ENCODE assay signal across 1 cellular context in the genomic region with DNA sequence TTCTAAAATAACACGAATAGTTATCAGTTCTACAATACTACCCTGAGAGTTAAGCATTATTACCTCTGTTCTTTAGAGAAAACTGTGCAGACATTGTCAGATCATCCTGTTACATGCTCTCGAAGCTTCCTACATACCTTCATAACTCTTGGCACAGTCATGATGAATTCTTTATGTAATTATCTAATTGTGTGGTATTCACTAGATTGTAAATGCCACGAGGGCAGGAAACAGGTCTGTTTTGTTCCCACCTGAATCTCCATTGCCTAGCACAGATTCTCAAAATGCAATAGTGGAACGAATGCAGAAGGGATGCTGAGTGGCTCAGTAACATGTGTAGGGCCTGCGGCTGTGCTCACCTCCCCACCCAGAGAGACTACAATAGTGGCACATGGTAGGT.
TF ChIP-seq lines count a peak whose summit lies in the region.

No MANE protein-coding gene starts in this region.

TF ChIP-seq in GM23338, 12 proteins besides CTCF, POLR2A, EP300 and RAD21 (continued from another document):
- TF ChIP-seq ZNF462 (CRISPR knock-in tag; IDR thresholded peaks at IDR 0.05) = no peak
- no peak for TF ChIP-seq ZNF331 (CRISPR knock-in tag; IDR thresholded peaks at IDR 0.05; ENCODE audit: low read depth)
- TF ChIP-seq NANOG (IDR thresholded peaks at IDR 0.05; ENCODE audit: borderline replicate concordance) = no peak
- TF ChIP-seq, protein P1, sequence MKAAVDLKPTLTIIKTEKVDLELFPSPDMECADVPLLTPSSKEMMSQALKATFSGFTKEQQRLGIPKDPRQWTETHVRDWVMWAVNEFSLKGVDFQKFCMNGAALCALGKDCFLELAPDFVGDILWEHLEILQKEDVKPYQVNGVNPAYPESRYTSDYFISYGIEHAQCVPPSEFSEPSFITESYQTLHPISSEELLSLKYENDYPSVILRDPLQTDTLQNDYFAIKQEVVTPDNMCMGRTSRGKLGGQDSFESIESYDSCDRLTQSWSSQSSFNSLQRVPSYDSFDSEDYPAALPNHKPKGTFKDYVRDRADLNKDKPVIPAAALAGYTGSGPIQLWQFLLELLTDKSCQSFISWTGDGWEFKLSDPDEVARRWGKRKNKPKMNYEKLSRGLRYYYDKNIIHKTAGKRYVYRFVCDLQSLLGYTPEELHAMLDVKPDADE (IDR thresholded peaks at IDR 0.05) = no peak
- no peak for TF ChIP-seq CREB1 (CRISPR knock-in tag; IDR thresholded peaks at IDR 0.05; ENCODE audit: low read depth)
- no peak for TF ChIP-seq ZNF114 (CRISPR knock-in tag; IDR thresholded peaks at IDR 0.05)
- TF ChIP-seq EZH2 (IDR thresholded peaks at IDR 0.05; ENCODE audit: low read depth, unreplicated experiment) = no peak
- TF ChIP-seq, protein P2, sequence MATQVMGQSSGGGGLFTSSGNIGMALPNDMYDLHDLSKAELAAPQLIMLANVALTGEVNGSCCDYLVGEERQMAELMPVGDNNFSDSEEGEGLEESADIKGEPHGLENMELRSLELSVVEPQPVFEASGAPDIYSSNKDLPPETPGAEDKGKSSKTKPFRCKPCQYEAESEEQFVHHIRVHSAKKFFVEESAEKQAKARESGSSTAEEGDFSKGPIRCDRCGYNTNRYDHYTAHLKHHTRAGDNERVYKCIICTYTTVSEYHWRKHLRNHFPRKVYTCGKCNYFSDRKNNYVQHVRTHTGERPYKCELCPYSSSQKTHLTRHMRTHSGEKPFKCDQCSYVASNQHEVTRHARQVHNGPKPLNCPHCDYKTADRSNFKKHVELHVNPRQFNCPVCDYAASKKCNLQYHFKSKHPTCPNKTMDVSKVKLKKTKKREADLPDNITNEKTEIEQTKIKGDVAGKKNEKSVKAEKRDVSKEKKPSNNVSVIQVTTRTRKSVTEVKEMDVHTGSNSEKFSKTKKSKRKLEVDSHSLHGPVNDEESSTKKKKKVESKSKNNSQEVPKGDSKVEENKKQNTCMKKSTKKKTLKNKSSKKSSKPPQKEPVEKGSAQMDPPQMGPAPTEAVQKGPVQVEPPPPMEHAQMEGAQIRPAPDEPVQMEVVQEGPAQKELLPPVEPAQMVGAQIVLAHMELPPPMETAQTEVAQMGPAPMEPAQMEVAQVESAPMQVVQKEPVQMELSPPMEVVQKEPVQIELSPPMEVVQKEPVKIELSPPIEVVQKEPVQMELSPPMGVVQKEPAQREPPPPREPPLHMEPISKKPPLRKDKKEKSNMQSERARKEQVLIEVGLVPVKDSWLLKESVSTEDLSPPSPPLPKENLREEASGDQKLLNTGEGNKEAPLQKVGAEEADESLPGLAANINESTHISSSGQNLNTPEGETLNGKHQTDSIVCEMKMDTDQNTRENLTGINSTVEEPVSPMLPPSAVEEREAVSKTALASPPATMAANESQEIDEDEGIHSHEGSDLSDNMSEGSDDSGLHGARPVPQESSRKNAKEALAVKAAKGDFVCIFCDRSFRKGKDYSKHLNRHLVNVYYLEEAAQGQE (IDR thresholded peaks at IDR 0.05; ENCODE audit: unreplicated experiment) = no peak
- no peak for TF ChIP-seq POLR2AphosphoS5 (IDR thresholded peaks at IDR 0.05; ENCODE audit: low read depth)
- TF ChIP-seq JUNB (IDR thresholded peaks at IDR 0.05; ENCODE audit: unreplicated experiment) = no peak
- TF ChIP-seq EZH2phosphoT487 (IDR thresholded peaks at IDR 0.05; ENCODE audit: unreplicated experiment) = no peak
